ENCODE assay signal across 8 cellular contexts in genomic region chr3:187744169-187745151, GRCh38. TPM values are rescaled to one million over a fixed set of nuclear protein-coding genes. Genes with fewer than 3 reads are reported as not detected.
DNase-seq lines count a peak whose midpoint lies in the region; TF ChIP-seq lines count a peak whose summit lies in the region.

No MANE protein-coding gene starts in this region.

- H3K27me3 ChIP-seq in mononuclear cell (ENCODE audit: insufficient read depth, low read length) (no peaks in the 10 kb centered on the region), stomach smooth muscle (ENCODE audit: control insufficient read depth in 1 of 2, insufficient read depth in 2 of 2, low read length in 2 of 2) (no peaks in the 10 kb centered on the region)

- H3K4me1 ChIP-seq in mononuclear cell (ENCODE audit: insufficient read depth, low read length) (peaks cover 64% of the 10 kb centered on the region), stomach smooth muscle (ENCODE audit: control insufficient read depth, insufficient read depth, low read length) (peaks cover 62% of the 10 kb centered on the region)

- H3K9me3 ChIP-seq in mononuclear cell (ENCODE audit: low read depth, low read length): no peaks in the 10 kb centered on the region
- H3K9me3 ChIP-seq in stomach smooth muscle (ENCODE audit: control insufficient read depth in 2 of 2, low read length in 2 of 2): no peaks in the 10 kb centered on the region

- H3K9ac ChIP-seq in stomach smooth muscle (ENCODE audit: low read length in 2 of 2): peak overlapping the region; percentile 100

- peak overlapping the region; percentile 74 for H3K4me3 ChIP-seq in epithelial cell of proximal tubule (ENCODE audit: low read depth, low read length)
- H3K4me3 ChIP-seq in mononuclear cell (ENCODE audit: low read length): peak overlapping the region; percentile 100
- H3K4me3 ChIP-seq in stomach smooth muscle (ENCODE audit: low read length in 2 of 2): peak overlapping the region; percentile 82 to 91

- DNase-seq in GM03348 (ENCODE audit: low spot score) (peak; percentile 54), NCI-H2227 treated with DMSO at 0.1 percent for 48 hours (lab: John Stamatoyannopoulos, UW) (peak; percentile 27), activated T-cell treated with anti-CD3 and anti-CD28 coated beads for 4 hours (peak; percentile 29), epithelial cell of proximal tubule (ENCODE audit: low read depth) (no peak), HuH-7.5 (ENCODE audit: low spot score) (no peak), COR-L47 (lab: John Stamatoyannopoulos, UW) (no peak)

- no peaks in the 10 kb centered on the region for H3K36me3 ChIP-seq in stomach smooth muscle (ENCODE audit: control insufficient read depth in 2 of 2, insufficient read depth in 2 of 2, low read length in 2 of 2)

- no peak for TF ChIP-seq CTCF in epithelial cell of proximal tubule (conservative IDR thresholded peaks at IDR 0.05; ENCODE audit: low read depth, low read length)

- H3K27ac ChIP-seq in stomach smooth muscle (ENCODE audit: low read length): peak overlapping the region; percentile 100

RNA-seq across cellular contexts. Expression of gene BCL6, which starts 0.8 kb away (rescaled TPM):
- total RNA-seq in epithelial cell of proximal tubule (3.5 and 7.0 TPM in 2 replicates), mononuclear cell (120 TPM)

RNA-seq across cellular contexts. Expression of gene RTP2, which starts 42.1 kb away (rescaled TPM):
- total RNA-seq in epithelial cell of proximal tubule: not detected in 2 replicates
- total RNA-seq in mononuclear cell: not detected

Comparison
In these comparisons a context has a peak if more than half of its experiments do, and no peak if none do; other contexts are left out.
1. DNase-seq: peak in GM03348 (single experiment), NCI-H2227 treated with DMSO at 0.1 percent for 48 hours (single experiment) and activated T-cell treated with anti-CD3 and anti-CD28 coated beads for 4 hours (single experiment); none in epithelial cell of proximal tubule (single experiment), HuH-7.5 (single experiment) and COR-L47 (single experiment).
2. RNA of gene BCL6, which starts 0.8 kb away (total RNA-seq): 120 TPM in mononuclear cell (single experiment); 3.5 to 7.0 TPM in epithelial cell of proximal tubule; every median in the first group is over 10 times any median in the second.
3. Peak in every context shown above with its lines, with median percentiles within 50 percentile points of each other: H3K4me3 ChIP-seq.